14 cellular contexts compared by ENCODE assay signal in the genomic region with DNA sequence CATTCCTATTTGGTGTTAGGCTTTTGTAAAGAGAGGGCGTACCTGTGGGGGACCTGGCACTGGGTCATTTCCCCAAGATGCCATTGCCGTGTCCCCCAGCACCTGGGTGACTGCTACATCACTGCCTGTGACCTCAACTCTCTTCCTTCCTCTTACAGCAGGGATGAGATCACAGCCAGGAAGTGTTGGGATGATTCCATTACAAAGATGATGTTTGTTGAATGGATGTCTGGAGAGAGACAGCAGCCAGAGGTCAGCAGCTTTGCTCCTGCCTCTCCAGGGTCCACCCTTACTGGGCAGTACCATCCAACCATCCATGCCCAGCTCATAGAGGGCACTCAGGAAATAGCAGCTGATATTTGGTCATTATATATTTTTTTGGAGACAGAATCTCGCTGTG. TPM values are rescaled to one million over a fixed set of nuclear protein-coding genes. Genes with fewer than 3 reads are reported as not detected.
DNase-seq lines count a peak whose midpoint lies in the region; ATAC-seq and TF ChIP-seq lines count a peak whose summit lies in the region.
"Had no signal": no experiment of that assay in that cellular context is flagged by ENCODE, and none has a peak within 500 bp of the region (broad histone marks: within the 10 kb centered on the region; RNA-seq: fewer than 3 reads in every experiment).

No MANE protein-coding gene starts in this region.

- peaks cover 6% of the 10 kb centered on the region for H3K27me3 Mint-ChIP-seq in nephron (ENCODE audit: low read depth)
- H3K27me3 Mint-ChIP-seq in activated T-cell treated with anti-CD3 and anti-CD28 coated beads, Interleukin-2, amount 50 U/mL, for 4 hours (ENCODE audit: low read depth), result peaks cover 27% of the 10 kb centered on the region

- H3K36me3 Mint-ChIP-seq in nephron (ENCODE audit: low read depth), result no peaks in the 10 kb centered on the region
- H3K36me3 Mint-ChIP-seq in activated T-cell treated with anti-CD3 and anti-CD28 coated beads, Interleukin-2, amount 50 U/mL, for 4 hours (ENCODE audit: insufficient read depth), result no peaks in the 10 kb centered on the region

- peak overlapping the region; percentile 51 to 94 (median 55) for H3K27ac Mint-ChIP-seq in nephron
- H3K27ac Mint-ChIP-seq: stimulated activated naive CD8-positive, alpha-beta T cell treated with anti-CD3 and anti-CD28 coated beads, Interleukin-15, Interleukin-2, amounts not matched to agents 100 ng/mL and 50 ng/mL, for 24 hours; T-helper 17 cell had no signal

- ATAC-seq in esophagus mucosa, result peak; percentile 20
- ATAC-seq in GM21528 (IDR thresholded peaks at IDR 0.05; ENCODE audit: low FRiP score, unreplicated experiment), result no peak
- no peak for ATAC-seq in activated T-cell treated with anti-CD3 and anti-CD28 coated beads, Interleukin-2, amount 50 U/mL, for 4 hours
- ATAC-seq: T-helper 17 cell had no signal

- TF ChIP-seq CTCF in nephron (IDR thresholded peaks at IDR 0.05; ENCODE audit: unreplicated experiment in 3 of 3), result no peak

- no peaks in the 10 kb centered on the region for H3K9me3 Mint-ChIP-seq in nephron
- no peaks in the 10 kb centered on the region for H3K9me3 Mint-ChIP-seq in activated T-cell treated with anti-CD3 and anti-CD28 coated beads, Interleukin-2, amount 50 U/mL, for 4 hours
- H3K9me3 Mint-ChIP-seq: stimulated activated naive CD8-positive, alpha-beta T cell treated with anti-CD3 and anti-CD28 coated beads, Interleukin-15, Interleukin-2, amounts not matched to agents 100 ng/mL and 50 ng/mL, for 24 hours had no signal

- DNase-seq in DMS53 treated with DMSO at 0.1 percent for 48 hours (lab: John Stamatoyannopoulos, UW; ENCODE audit: unreplicated experiment) (peak; percentile 52), RKO (ENCODE audit: low spot score) (peak; percentile 9), T1000 (lab: John Stamatoyannopoulos, UW) (no peak), NCI-H774 (lab: John Stamatoyannopoulos, UW) (no peak)
- DNase-seq in activated T-cell treated with anti-CD3 and anti-CD28 coated beads, Interleukin-2, amount 50 U/mL, for 4 hours, result no peak
- DNase-seq: activated CD4-positive, alpha-beta T cell treated with anti-CD3 and anti-CD28 coated beads, Interleukin-2, amount 50 U/mL, for 1 hour; amniotic stem cell; DND-41; midbrain; T-helper 17 cell had no signal

- peaks cover 52% of the 10 kb centered on the region for H3K4me1 Mint-ChIP-seq in nephron
- no peaks in the 10 kb centered on the region for H3K4me1 Mint-ChIP-seq in activated T-cell treated with anti-CD3 and anti-CD28 coated beads, Interleukin-2, amount 50 U/mL, for 4 hours (ENCODE audit: low read depth)

- no peak overlapping the region for H3K4me3 Mint-ChIP-seq in nephron
- H3K4me3 Mint-ChIP-seq in activated T-cell treated with anti-CD3 and anti-CD28 coated beads, Interleukin-2, amount 50 U/mL, for 4 hours, result no peak overlapping the region
- H3K4me3 Mint-ChIP-seq: stimulated activated naive CD8-positive, alpha-beta T cell treated with anti-CD3 and anti-CD28 coated beads, Interleukin-15, Interleukin-2, amounts not matched to agents 100 ng/mL and 50 ng/mL, for 24 hours; T-helper 17 cell had no signal

RNA-seq across cellular contexts. Expression of gene TMEM51, which starts 35.1 kb away (rescaled TPM):
- 22.5 TPM for total RNA-seq in esophagus mucosa
- total RNA-seq in activated T-cell treated with anti-CD3 and anti-CD28 coated beads, Interleukin-2, amount 50 U/mL, for 4 hours, result under 1 TPM in 1 of 3 donors, not detected in 2; 0.27 TPM
- total RNA-seq: T-helper 17 cell had no signal

RNA-seq across cellular contexts. Expression of gene FHAD1, which starts 58.3 kb away (rescaled TPM):
- 0.32 TPM for total RNA-seq in esophagus mucosa
- under 1 TPM; 0.08 to 0.50 (median 0.20) TPM for total RNA-seq in activated T-cell treated with anti-CD3 and anti-CD28 coated beads, Interleukin-2, amount 50 U/mL, for 4 hours
- total RNA-seq: T-helper 17 cell had no signal

Comparison
In these comparisons a context has a peak if more than half of its experiments do, and no peak if none do; other contexts are left out.
1. DNase-seq: peak in DMS53 treated with DMSO at 0.1 percent for 48 hours (single experiment) and RKO (single experiment); none in activated T-cell treated with anti-CD3 and anti-CD28 coated beads, Interleukin-2, amount 50 U/mL, for 4 hours (single experiment), T1000 (single experiment) and NCI-H774 (single experiment).
2. RNA of gene TMEM51, which starts 35.1 kb away (total RNA-seq): 22.5 TPM in esophagus mucosa (single experiment); 0.27 TPM in activated T-cell treated with anti-CD3 and anti-CD28 coated beads, Interleukin-2, amount 50 U/mL, for 4 hours; every median in the first group is over 10 times any median in the second.